In the genomic region with DNA sequence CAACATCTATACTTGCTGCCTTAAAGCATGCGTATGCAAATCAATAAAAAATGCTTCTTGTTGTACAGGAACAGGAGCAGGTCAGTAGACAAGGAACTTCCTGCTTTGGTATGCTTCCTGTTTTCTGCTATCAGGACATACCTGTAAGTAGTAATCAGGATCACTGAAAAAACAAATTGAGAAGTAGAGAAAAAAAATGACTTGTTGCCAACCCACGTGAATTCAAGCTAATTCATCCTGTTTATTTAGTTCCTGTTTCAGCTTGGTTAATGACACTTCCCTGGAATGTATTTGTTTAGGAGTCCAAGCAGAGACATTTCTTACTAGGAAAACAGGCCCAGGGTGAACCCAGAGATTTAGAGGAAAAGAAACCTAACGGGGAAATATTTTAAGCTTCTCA, we compare ENCODE assay signal across 12 cellular contexts.
DNase-seq lines count a peak whose midpoint lies in the region; ATAC-seq and TF ChIP-seq lines count a peak whose summit lies in the region.
"Had no signal": no experiment of that assay in that cellular context is flagged by ENCODE, and none has a peak within 500 bp of the region (broad histone marks: within the 10 kb centered on the region; RNA-seq: fewer than 3 reads in every experiment).

No MANE protein-coding gene starts in this region.

- no peaks in the 10 kb centered on the region for H3K27me3 ChIP-seq in lung (ENCODE audit: control insufficient read depth, insufficient read depth)

- ATAC-seq in lung (ENCODE audit: insufficient read depth, low FRiP score) (peak; percentile 75), HG02588 (IDR thresholded peaks at IDR 0.05; ENCODE audit: unreplicated experiment) (no peak)

- peak; percentile 68 for DNase-seq in NCI-H2029 treated with DMSO at 0.1 percent for 48 hours (lab: John Stamatoyannopoulos, UW)
- DNase-seq in lung (ENCODE audit: low spot score), result no peak
- no peak for DNase-seq in type B pancreatic cell (ENCODE audit: extremely low spot score, unreplicated experiment)
- DNase-seq in erythroblast (lab: John Stamatoyannopoulos, UW), result no peak
- no peak for DNase-seq in DMS114 treated with DMSO at 0.1 percent for 48 hours (lab: John Stamatoyannopoulos, UW; ENCODE audit: unreplicated experiment)
- DNase-seq: activated CD4-positive, alpha-beta T cell treated with anti-CD3 and anti-CD28 coated beads for 1 hour; DND-41; NCI-H2107; stimulated activated CD4-positive, alpha-beta T cell treated with anti-CD3 and anti-CD28 coated beads, Interleukin-4, amount 100 ng/mL, for 1 hour had no signal

- H3K4me3 Mint-ChIP-seq in dendritic cell treated with granulocyte-macrophage colony-stimulating factor and Interleukin-4, amounts not matched to agents 40 ng/mL and 50 ng/mL, for 4 days, result peak overlapping the region; percentile 9
- H3K4me3 Mint-ChIP-seq in type B pancreatic cell, result no peak overlapping the region

- no peaks in the 10 kb centered on the region for H3K36me3 Mint-ChIP-seq in dendritic cell treated with granulocyte-macrophage colony-stimulating factor and Interleukin-4, amounts not matched to agents 40 ng/mL and 50 ng/mL, for 4 days (ENCODE audit: low read depth)
- H3K36me3 Mint-ChIP-seq in type B pancreatic cell, result peaks cover 46% of the 10 kb centered on the region

- intact Hi-C loops in dendritic cell treated with granulocyte-macrophage colony-stimulating factor and Interleukin-4, amounts not matched to agents 40 ng/mL and 50 ng/mL, for 4 days (cut with micrococcal nuclease), result no loop called here

- TF ChIP-seq CTCF in lung (IDR thresholded peaks at IDR 0.05; ENCODE audit: control extremely low read depth, extremely low read depth), result no peak
- no peak for TF ChIP-seq CTCF in type B pancreatic cell (conservative IDR thresholded peaks at IDR 0.05)

- peak overlapping the region; percentile 63 for H3K27ac Mint-ChIP-seq in dendritic cell treated with granulocyte-macrophage colony-stimulating factor and Interleukin-4, amounts not matched to agents 40 ng/mL and 50 ng/mL, for 4 days
- peak overlapping the region; percentile 76 for H3K27ac Mint-ChIP-seq in type B pancreatic cell
- H3K27ac Mint-ChIP-seq: activated T-helper 2 cell treated with anti-CD3 and anti-CD28 coated beads, Interferon-gamma antibody, Interleukin-2, Interleukin-4, amounts not matched to agents 10 μg/mL and 5 μg/mL and 100 μg/mL, durations not matched to agents 14 hours and 24 hours and 36 hours had no signal

- H3K4me1 Mint-ChIP-seq in dendritic cell treated with granulocyte-macrophage colony-stimulating factor and Interleukin-4, amounts not matched to agents 40 ng/mL and 50 ng/mL, for 4 days (ENCODE audit: low read depth), result peaks cover 22% of the 10 kb centered on the region
- H3K4me1 Mint-ChIP-seq in type B pancreatic cell (ENCODE audit: unreplicated experiment), result peaks cover 5% of the 10 kb centered on the region

- peaks cover 0 to 5% of the 10 kb centered on the region in 2 donors for H3K9me3 ChIP-seq in lung (ENCODE audit: control insufficient read depth in 2 of 2, insufficient read depth in 1 of 2, low read length in 1 of 2)

- peaks cover 0 to 7% of the 10 kb centered on the region in 2 donors for H3K36me3 ChIP-seq in lung (ENCODE audit: control insufficient read depth in 2 of 2, insufficient read depth in 2 of 2, low read length in 2 of 2)

- H3K4me1 ChIP-seq in lung (ENCODE audit: control insufficient read depth in 2 of 2, insufficient read depth in 2 of 2, low read length in 2 of 2), result peaks cover 0 to 4% of the 10 kb centered on the region in 2 donors

- no peaks in the 10 kb centered on the region for H3K27me3 Mint-ChIP-seq in dendritic cell treated with granulocyte-macrophage colony-stimulating factor and Interleukin-4, amounts not matched to agents 40 ng/mL and 50 ng/mL, for 4 days
- no peaks in the 10 kb centered on the region for H3K27me3 Mint-ChIP-seq in type B pancreatic cell

- H3K4me3 ChIP-seq in lung, result no peak overlapping the region

- no peaks in the 10 kb centered on the region for H3K9me3 Mint-ChIP-seq in dendritic cell treated with granulocyte-macrophage colony-stimulating factor and Interleukin-4, amounts not matched to agents 40 ng/mL and 50 ng/mL, for 4 days
- peaks cover 8% of the 10 kb centered on the region for H3K9me3 Mint-ChIP-seq in type B pancreatic cell

- TF ChIP-seq POLR2A in erythroblast (IDR thresholded peaks at IDR 0.05; ENCODE audit: low read length), result no peak

- no peak overlapping the region for H3K27ac ChIP-seq in lung (ENCODE audit: low read depth in 1 of 2, low read length in 1 of 2)

- 32 to 42% methylated on average over 3 of the region's 3 CpGs for WGBS in lung, 2 donors
